ENCODE assay signal across 25 cellular contexts in genomic region chrX:153801646-153802045, GRCh38. TPM values are rescaled to one million over a fixed set of nuclear protein-coding genes. Genes with fewer than 3 reads are reported as not detected.
"Had no signal": no experiment of that assay in that cellular context is flagged by ENCODE, and none has a peak within 500 bp of the region (broad histone marks: within the 10 kb centered on the region; RNA-seq: fewer than 3 reads in every experiment).

No MANE protein-coding gene starts in this region.

- H3K36me3 ChIP-seq: breast epithelium had no signal

- H3K4me1 ChIP-seq: breast epithelium, suprapubic skin, tibial nerve had no signal

- DNase-seq: activated CD4-positive, alpha-beta memory T cell treated with anti-CD3 and anti-CD28 coated beads for 36 hours; activated CD4-positive, alpha-beta T cell treated with anti-CD3 and anti-CD28 coated beads for 48 hours; activated naive CD4-positive, alpha-beta T cell treated with Interleukin-2 at 50 U/mL for 16 hours; activated naive CD8-positive, alpha-beta T cell treated with anti-CD3 and anti-CD28 coated beads for 36 hours; activated T-cell treated with anti-CD3 and anti-CD28 coated beads, Interleukin-2, amount 50 U/mL, for 48 hours; dorsolateral prefrontal cortex; effector memory CD8-positive, alpha-beta T cell; foreskin melanocyte; immature natural killer cell; left lung; naive B cell; occipital lobe; posterior cingulate gyrus; small intestine; stimulated activated CD4-positive, alpha-beta T cell treated with anti-CD3 and anti-CD28 coated beads, Interleukin-2, amount 100 ng/mL, for 24 hours; stomach had no signal

- H3K79me2 ChIP-seq: hepatocyte had no signal

- H3K27ac ChIP-seq: breast epithelium, dorsolateral prefrontal cortex, hepatocyte, left lung, stomach, suprapubic skin, tibial nerve had no signal

- H2AFZ ChIP-seq: hepatocyte had no signal

- H3K4me3 ChIP-seq: breast epithelium, dorsolateral prefrontal cortex, hepatocyte, left lung, lung, stomach, suprapubic skin, tibial nerve had no signal

- ATAC-seq: effector memory CD8-positive, alpha-beta T cell; esophagus mucosa; left lung; sciatic nerve; stimulated activated memory B cell treated with anti-CD40 and anti-IgM and Interleukin-4, amounts not matched to agents 10 μg/mL and 1 μg/mL and 100 μg/mL, for 72 hours had no signal

- H3K9me3 ChIP-seq: left lung, suprapubic skin, tibial nerve had no signal

- H3K27me3 ChIP-seq: hepatocyte, left lung, stomach, suprapubic skin, tibial nerve had no signal

- H3K4me2 ChIP-seq: hepatocyte had no signal

RNA-seq across cellular contexts. Expression of gene SRPK3, which starts 20.8 kb away (rescaled TPM):
- total RNA-seq: activated CD4-positive, alpha-beta memory T cell treated with anti-CD3 and anti-CD28 coated beads for 36 hours; activated naive CD8-positive, alpha-beta T cell treated with anti-CD3 and anti-CD28 coated beads for 36 hours had no signal
- polyA plus RNA-seq: immature natural killer cell, neural cell had no signal

RNA-seq across cellular contexts. Expression of gene PLXNB3, which starts 37.6 kb away (rescaled TPM):
- polyA plus RNA-seq: immature natural killer cell had no signal
